7 cellular contexts compared by ENCODE assay signal in the genomic region with DNA sequence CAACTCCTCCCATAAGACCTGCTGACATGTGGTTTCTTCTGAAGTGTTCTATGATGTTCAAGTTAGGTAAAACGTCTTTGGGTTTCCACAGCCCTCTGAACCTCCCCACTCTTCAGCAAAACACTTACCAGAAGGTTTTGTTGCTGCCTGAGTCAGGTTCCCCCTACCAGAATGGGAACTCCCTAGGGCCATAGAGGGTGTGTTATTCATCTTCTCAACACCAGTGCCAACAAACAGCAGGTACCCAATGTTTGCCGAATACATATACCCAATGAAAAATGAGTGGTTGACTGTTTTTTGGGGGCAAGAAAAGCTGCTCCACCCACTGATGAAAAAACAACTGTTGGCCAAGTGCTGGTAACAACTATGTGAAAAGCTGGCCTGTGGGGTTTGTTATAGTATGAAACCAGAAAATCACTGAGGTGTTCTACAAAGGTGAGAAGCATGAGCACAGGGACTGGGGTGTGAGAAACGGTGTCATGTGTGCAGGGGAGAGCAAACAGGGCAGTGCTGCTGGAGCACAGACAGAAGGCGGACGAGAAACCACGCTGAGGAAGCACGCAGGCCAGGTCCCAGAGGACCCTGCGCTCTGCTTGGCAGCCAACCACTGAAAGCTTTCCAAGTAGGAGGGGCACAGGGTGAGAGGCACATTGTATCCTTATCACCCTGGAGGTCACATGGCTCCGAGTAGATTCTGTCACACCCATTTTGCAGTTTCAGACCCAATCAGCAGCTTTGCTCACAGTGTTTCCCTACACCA. TPM values are rescaled to one million over a fixed set of nuclear protein-coding genes. Genes with fewer than 3 reads are reported as not detected.
A peak's percentile ranks its signal among the peaks of the same experiment; 100 is the strongest.
DNase-seq lines count a peak whose midpoint lies in the region; ATAC-seq and TF ChIP-seq lines count a peak whose summit lies in the region.

No MANE protein-coding gene starts in this region.

- ATAC-seq in GM19023 (IDR thresholded peaks at IDR 0.05; ENCODE audit: unreplicated experiment) (peak; percentile 92), HG02981 (IDR thresholded peaks at IDR 0.05; ENCODE audit: unreplicated experiment) (peak; percentile 86)

- peak overlapping the region in 1 of 3 donors; percentile 29 for H3K4me3 ChIP-seq in skeletal muscle tissue (ENCODE audit: low read length in 3 of 3)

- no peaks in the 10 kb centered on the region for H3K27me3 ChIP-seq in skeletal muscle tissue (ENCODE audit: control insufficient read depth in 3 of 3, insufficient read depth in 3 of 3, low read length in 3 of 3)

- TF ChIP-seq POLR2A in Raji (IDR thresholded peaks at IDR 0.05; ENCODE audit: insufficient read depth, low read depth, low read length) = 0 out of 2 replicates have a peak, but pooled peaks have one; percentile 33

- H3K27ac ChIP-seq in cingulate gyrus (ENCODE audit: low read depth, low read length) (peak overlapping the region; percentile 12), skeletal muscle tissue (ENCODE audit: low read depth, low read length) (peak overlapping the region; percentile 33)

- H3K36me3 ChIP-seq in skeletal muscle tissue (ENCODE audit: control insufficient read depth in 3 of 3, insufficient read depth in 3 of 3, low read length in 3 of 3) = peaks cover 0 to 4% (median 3%) of the 10 kb centered on the region in 3 donors

- H3K9ac ChIP-seq in skeletal muscle tissue (ENCODE audit: low read depth in 1 of 3, low read length in 3 of 3) = no peak overlapping the region

- DNase-seq in NCI-H526 (lab: John Stamatoyannopoulos, UW) = no peak
- DNase-seq in H4 (ENCODE audit: low spot score) = no peak

- H3K9me3 ChIP-seq in skeletal muscle tissue (ENCODE audit: control insufficient read depth in 3 of 3, low read length in 3 of 3) = no peaks in the 10 kb centered on the region

- peaks cover 8 to 35% (median 17%) of the 10 kb centered on the region in 3 donors for H3K4me1 ChIP-seq in skeletal muscle tissue (ENCODE audit: control insufficient read depth in 3 of 3, insufficient read depth in 3 of 3, low read length in 3 of 3)

RNA-seq across cellular contexts. Expression of a gene that starts 28.8 kb away (rescaled TPM):
- total RNA-seq in skeletal muscle tissue = 39.7 TPM
- total RNA-seq in H4 (2014; rRNA removed; shearing (Covaris generic)) = 1.3 and 2.4 TPM in 2 replicates

Comparison
In these comparisons a context has a peak if more than half of its experiments do, and no peak if none do; other contexts are left out.
1. RNA of a gene that starts 28.8 kb away (total RNA-seq): 39.7 TPM in skeletal muscle tissue (single experiment); 1.3 to 2.4 TPM in H4; every median in the first group is over 10 times any median in the second.